ENCODE assay signal across 18 cellular contexts in the genomic region with DNA sequence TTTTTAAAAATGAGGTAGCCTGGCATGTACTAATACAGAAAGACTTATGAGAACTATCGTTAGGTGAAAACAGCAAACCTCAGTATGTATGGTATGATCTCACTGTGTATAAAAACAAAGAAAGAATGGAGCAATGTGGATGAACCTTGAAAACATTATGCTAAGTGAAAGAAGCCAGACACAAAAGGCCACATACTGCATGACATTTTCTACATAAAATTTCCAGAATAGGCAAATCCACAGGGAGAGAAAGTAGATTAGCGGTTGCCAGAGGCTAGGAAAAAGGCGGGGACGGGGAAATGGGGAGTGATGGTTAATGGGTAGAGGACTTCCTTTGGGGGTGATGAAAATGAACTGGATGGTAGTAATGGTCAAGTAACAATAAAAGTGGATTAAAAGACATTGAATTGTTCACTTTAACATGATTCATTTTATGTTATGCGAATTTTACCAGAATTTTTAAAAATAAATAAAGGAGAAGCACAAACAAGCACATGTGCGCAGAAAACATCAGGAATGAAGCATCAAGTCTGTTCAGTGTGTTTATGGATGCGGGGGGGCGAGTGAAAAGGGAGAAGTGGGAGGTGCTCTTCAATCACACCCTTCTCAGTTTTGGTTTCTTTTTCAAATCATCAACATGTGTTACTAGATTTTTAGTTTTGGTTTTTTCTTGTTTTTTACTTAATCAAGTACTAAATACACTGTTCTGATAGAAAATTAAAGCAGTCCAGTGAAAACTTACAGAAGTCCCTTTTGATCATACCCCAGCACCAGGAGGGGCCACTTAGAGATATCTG. TPM values are rescaled to one million over a fixed set of nuclear protein-coding genes. Genes with fewer than 3 reads are reported as not detected.
DNase-seq lines count a peak whose midpoint lies in the region; ATAC-seq and TF ChIP-seq lines count a peak whose summit lies in the region.
"Had no signal": no experiment of that assay in that cellular context is flagged by ENCODE, and none has a peak within 500 bp of the region (broad histone marks: within the 10 kb centered on the region; RNA-seq: fewer than 3 reads in every experiment).

No MANE protein-coding gene starts in this region.

- H3K27me3 Mint-ChIP-seq in activated CD4-positive, alpha-beta T cell treated with anti-CD3 and anti-CD28 coated beads, Interleukin-2, amount 10 ng/mL, durations not matched to agents 24 days and 14 days = peaks cover 11% of the 10 kb centered on the region

- H3K4me3 Mint-ChIP-seq in activated CD4-positive, alpha-beta T cell treated with anti-CD3 and anti-CD28 coated beads, Interleukin-2, amount 10 ng/mL, durations not matched to agents 24 days and 14 days = no peak overlapping the region
- H3K4me3 Mint-ChIP-seq: CD4-positive, alpha-beta T cell; dendritic cell treated with granulocyte-macrophage colony-stimulating factor and Interleukin-4, amounts not matched to agents 40 ng/mL and 50 ng/mL, for 4 days; naive B cell had no signal

- H3K27ac Mint-ChIP-seq in activated CD4-positive, alpha-beta T cell treated with anti-CD3 and anti-CD28 coated beads, Interleukin-2, amount 10 ng/mL, durations not matched to agents 24 days and 14 days = no peak overlapping the region
- H3K27ac Mint-ChIP-seq: CD4-positive, alpha-beta T cell; dendritic cell treated with granulocyte-macrophage colony-stimulating factor and Interleukin-4, amounts not matched to agents 40 ng/mL and 50 ng/mL, for 4 days had no signal

- no peaks in the 10 kb centered on the region for H3K36me3 ChIP-seq in urinary bladder (ENCODE audit: insufficient read depth)
- H3K36me3 ChIP-seq: left ventricle myocardium inferior had no signal

- no peak overlapping the region for H3K27ac ChIP-seq in urinary bladder (ENCODE audit: low read depth)
- H3K27ac ChIP-seq: left ventricle myocardium inferior, RWPE1 had no signal

- H3K4me1 ChIP-seq in urinary bladder (ENCODE audit: insufficient read depth) = no peaks in the 10 kb centered on the region
- H3K4me1 ChIP-seq: left ventricle myocardium inferior had no signal

- DNase-seq in activated CD4-positive, alpha-beta T cell treated with anti-CD3 and anti-CD28 coated beads, Interleukin-2, amount 10 ng/mL, durations not matched to agents 24 days and 14 days = peak; percentile 61
- no peak for DNase-seq in activated CD4-positive, alpha-beta T cell treated with anti-CD3 and anti-CD28 coated beads, Interleukin-2, amount 50 U/mL, for 4 hours
- DNase-seq in fibroblast of villous mesenchyme (ENCODE audit: low read depth) (peak; percentile 83), COLO829 (ENCODE audit: low spot score) (no peak), mucosa of gallbladder (ENCODE audit: low spot score) (no peak)
- DNase-seq: 8988T; activated CD4-positive, alpha-beta T cell treated with anti-CD3 and anti-CD28 coated beads for 1 hour; activated CD8-positive, alpha-beta memory T cell treated with anti-CD3 and anti-CD28 coated beads, Interleukin-2, amount 50 U/mL, for 48 hours; activated naive CD4-positive, alpha-beta T cell treated with Interleukin-2 at 50 U/mL for 16 hours; CD4-positive, alpha-beta T cell; left ventricle myocardium inferior; naive B cell; stimulated activated CD4-positive, alpha-beta T cell treated with anti-CD3 and anti-CD28 coated beads, Interleukin-15, amount 100 ng/mL, for 24 hours had no signal

- 67% methylated on average over 8 of the region's 8 CpGs for WGBS in urinary bladder

- intact Hi-C loops in activated CD4-positive, alpha-beta T cell treated with anti-CD3 and anti-CD28 coated beads, Interleukin-2, amount 10 ng/mL, durations not matched to agents 24 days and 14 days (cut with micrococcal nuclease) = no loop called here

- TF ChIP-seq CTCF in fibroblast of villous mesenchyme (IDR thresholded peaks at IDR 0.05; ENCODE audit: insufficient read depth, low read depth, low read length) = no peak

- ATAC-seq in SK-N-SH treated with all-trans-retinoic acid at 6 μM for 48 hours = no peak
- no peak for ATAC-seq in HG02970 (IDR thresholded peaks at IDR 0.05; ENCODE audit: low FRiP score, unreplicated experiment)

- H3K4me1 Mint-ChIP-seq in activated CD4-positive, alpha-beta T cell treated with anti-CD3 and anti-CD28 coated beads, Interleukin-2, amount 10 ng/mL, durations not matched to agents 24 days and 14 days = peaks cover 3% of the 10 kb centered on the region
- H3K4me1 Mint-ChIP-seq: naive B cell had no signal

- H3K4me3 ChIP-seq in fibroblast of villous mesenchyme (ENCODE audit: low read depth, low read length) (peak overlapping the region; percentile 35), urinary bladder (ENCODE audit: low read depth, low read length) (peak overlapping the region; percentile 7)
- H3K4me3 ChIP-seq: left ventricle myocardium inferior had no signal

- H3K36me3 Mint-ChIP-seq in activated CD4-positive, alpha-beta T cell treated with anti-CD3 and anti-CD28 coated beads, Interleukin-2, amount 10 ng/mL, durations not matched to agents 24 days and 14 days (ENCODE audit: low read depth) = peaks cover 3% of the 10 kb centered on the region

- H3K9me3 Mint-ChIP-seq in activated CD4-positive, alpha-beta T cell treated with anti-CD3 and anti-CD28 coated beads, Interleukin-2, amount 10 ng/mL, durations not matched to agents 24 days and 14 days = peaks cover 13% of the 10 kb centered on the region

TF ChIP-seq in SK-N-SH treated with all-trans-retinoic acid at 6 μM for 48 hours, 23 proteins besides CTCF, POLR2A, EP300 and RAD21:
- peak; percentile 32; the same call in 1 of the 2 replicates for TF ChIP-seq TCF4 (CRISPR knock-in tag; IDR thresholded peaks at IDR 0.05; ENCODE audit: borderline replicate concordance)
- TF ChIP-seq, protein P1, sequence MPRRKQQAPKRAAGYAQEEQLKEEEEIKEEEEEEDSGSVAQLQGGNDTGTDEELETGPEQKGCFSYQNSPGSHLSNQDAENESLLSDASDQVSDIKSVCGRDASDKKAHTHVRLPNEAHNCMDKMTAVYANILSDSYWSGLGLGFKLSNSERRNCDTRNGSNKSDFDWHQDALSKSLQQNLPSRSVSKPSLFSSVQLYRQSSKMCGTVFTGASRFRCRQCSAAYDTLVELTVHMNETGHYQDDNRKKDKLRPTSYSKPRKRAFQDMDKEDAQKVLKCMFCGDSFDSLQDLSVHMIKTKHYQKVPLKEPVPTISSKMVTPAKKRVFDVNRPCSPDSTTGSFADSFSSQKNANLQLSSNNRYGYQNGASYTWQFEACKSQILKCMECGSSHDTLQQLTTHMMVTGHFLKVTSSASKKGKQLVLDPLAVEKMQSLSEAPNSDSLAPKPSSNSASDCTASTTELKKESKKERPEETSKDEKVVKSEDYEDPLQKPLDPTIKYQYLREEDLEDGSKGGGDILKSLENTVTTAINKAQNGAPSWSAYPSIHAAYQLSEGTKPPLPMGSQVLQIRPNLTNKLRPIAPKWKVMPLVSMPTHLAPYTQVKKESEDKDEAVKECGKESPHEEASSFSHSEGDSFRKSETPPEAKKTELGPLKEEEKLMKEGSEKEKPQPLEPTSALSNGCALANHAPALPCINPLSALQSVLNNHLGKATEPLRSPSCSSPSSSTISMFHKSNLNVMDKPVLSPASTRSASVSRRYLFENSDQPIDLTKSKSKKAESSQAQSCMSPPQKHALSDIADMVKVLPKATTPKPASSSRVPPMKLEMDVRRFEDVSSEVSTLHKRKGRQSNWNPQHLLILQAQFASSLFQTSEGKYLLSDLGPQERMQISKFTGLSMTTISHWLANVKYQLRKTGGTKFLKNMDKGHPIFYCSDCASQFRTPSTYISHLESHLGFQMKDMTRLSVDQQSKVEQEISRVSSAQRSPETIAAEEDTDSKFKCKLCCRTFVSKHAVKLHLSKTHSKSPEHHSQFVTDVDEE (CRISPR knock-in tag; IDR thresholded peaks at IDR 0.05) = 0 out of 2 replicates have a peak, but pooled peaks have one; percentile 35
- TF ChIP-seq GLIS3 (CRISPR knock-in tag; IDR thresholded peaks at IDR 0.05) = no peak

RNA-seq across cellular contexts. Expression of a gene that starts 16.3 kb away (rescaled TPM):
- total RNA-seq in activated CD4-positive, alpha-beta T cell treated with anti-CD3 and anti-CD28 coated beads, Interleukin-2, amount 10 ng/mL, durations not matched to agents 24 days and 14 days = 0.40 and 0.43 TPM in 2 replicates
- total RNA-seq in fibroblast of villous mesenchyme = 3.0 and 5.2 TPM in 2 replicates
- total RNA-seq in urinary bladder = 28.2 TPM
- polyA plus RNA-seq in urinary bladder = 33.7 TPM
- 21.5 TPM for total RNA-seq in mucosa of gallbladder
- total RNA-seq: CD4-positive, alpha-beta T cell had no signal

Comparison
In these comparisons a context has a peak if more than half of its experiments do, and no peak if none do; other contexts are left out.
1. DNase-seq: peak in activated CD4-positive, alpha-beta T cell treated with anti-CD3 and anti-CD28 coated beads, Interleukin-2, amount 10 ng/mL, durations not matched to agents 24 days and 14 days (single experiment) and fibroblast of villous mesenchyme (single experiment); none in activated CD4-positive, alpha-beta T cell treated with anti-CD3 and anti-CD28 coated beads, Interleukin-2, amount 50 U/mL, for 4 hours (0 of 2), COLO829 (single experiment) and mucosa of gallbladder (single experiment).